Comparison of ENCODE assay signal across 16 cellular contexts in the genomic region with DNA sequence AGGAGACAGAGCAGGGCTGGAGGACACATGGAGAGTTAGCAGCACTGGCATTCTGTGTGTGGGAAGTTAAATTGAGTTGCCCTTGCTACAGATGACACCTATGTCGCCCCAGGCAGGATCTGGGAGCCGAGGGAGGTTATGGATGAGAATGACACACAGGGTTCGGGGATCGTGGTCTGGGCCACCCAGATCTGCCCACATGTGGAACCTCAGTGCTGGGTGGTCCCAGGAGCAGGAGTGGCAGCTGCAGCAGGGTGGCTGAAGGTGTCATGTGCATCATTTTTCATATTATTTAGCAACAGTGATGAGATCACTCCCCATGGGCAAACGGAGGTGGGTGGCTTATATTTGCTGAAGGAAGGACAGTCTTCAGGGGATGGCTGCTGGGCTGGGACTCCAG.
"Had no signal": no experiment of that assay in that cellular context is flagged by ENCODE, and none has a peak within 500 bp of the region (broad histone marks: within the 10 kb centered on the region; RNA-seq: fewer than 3 reads in every experiment).

No MANE protein-coding gene starts in this region.

- DNase-seq: erythroblast; foreskin keratinocyte; head of caudate nucleus; kidney glomerular epithelial cell; mesendoderm; naive B cell; nephron progenitor cell; ovary; small intestine; stimulated activated CD4-positive, alpha-beta T cell treated with anti-CD3 and anti-CD28 coated beads, Interleukin-12 subunit alpha, Interleukin-12 subunit beta, amount 100 ng/mL, for 4 hours; stimulated activated naive CD4-positive, alpha-beta T cell treated with Interleukin-2 at 50 U/mL for 16 hours; trophoblast cell had no signal

- H3K4me3 Mint-ChIP-seq: dendritic cell treated with granulocyte-macrophage colony-stimulating factor and Interleukin-4, amounts not matched to agents 40 ng/mL and 50 ng/mL, for 4 days; nephron progenitor cell had no signal

- H3K36me3 ChIP-seq: ovary had no signal

- ATAC-seq: foreskin keratinocyte, right cardiac atrium had no signal

- H3K27ac Mint-ChIP-seq: dendritic cell treated with granulocyte-macrophage colony-stimulating factor and Interleukin-4, amounts not matched to agents 40 ng/mL and 50 ng/mL, for 4 days; nephron progenitor cell; progenitor cell of endocrine pancreas had no signal

- H3K27ac ChIP-seq: foreskin keratinocyte, hepatocyte, ovary had no signal

- H3K36me3 Mint-ChIP-seq: naive B cell had no signal

- H3K4me1 ChIP-seq: foreskin keratinocyte had no signal

- H3K9me3 Mint-ChIP-seq: dendritic cell treated with granulocyte-macrophage colony-stimulating factor and Interleukin-4, amounts not matched to agents 40 ng/mL and 50 ng/mL, for 4 days; nephron progenitor cell had no signal

- H3K9me3 ChIP-seq: ovary had no signal

- H3K27me3 ChIP-seq: hepatocyte, ovary had no signal

- H3K4me3 ChIP-seq: hepatocyte, ovary had no signal
